ENCODE assay signal across 8 cellular contexts in genomic region chr22:36452473-36453265, GRCh38. TPM values are rescaled to one million over a fixed set of nuclear protein-coding genes. Genes with fewer than 3 reads are reported as not detected.
DNase-seq lines count a peak whose midpoint lies in the region; ATAC-seq and TF ChIP-seq lines count a peak whose summit lies in the region.

No MANE protein-coding gene starts in this region.

- H4K8ac ChIP-seq in mesenchymal stem cell (ENCODE audit: low read length) = no peak overlapping the region

- no peak overlapping the region for H3K4me2 ChIP-seq in mesenchymal stem cell (ENCODE audit: low read length, poor library complexity, severe bottlenecking)

- H3K4me1 Mint-ChIP-seq in activated naive CD4-positive, alpha-beta T cell treated with anti-CD3 and anti-CD28 coated beads, Interleukin-2, amount 50 U/mL, for 24 hours = peaks cover 50% of the 10 kb centered on the region
- peaks cover 41% of the 10 kb centered on the region for H3K4me1 Mint-ChIP-seq in activated T-helper 2 cell treated with anti-CD3 and anti-CD28 coated beads, Interferon-gamma antibody, Interleukin-2, Interleukin-4, amounts not matched to agents 10 μg/mL and 5 μg/mL and 100 μg/mL, durations not matched to agents 14 hours and 24 hours and 36 hours (ENCODE audit: low read depth)
- peaks cover 15% of the 10 kb centered on the region for H3K4me1 Mint-ChIP-seq in type B pancreatic cell (ENCODE audit: unreplicated experiment)

- no peak overlapping the region for H3K14ac ChIP-seq in mesenchymal stem cell (ENCODE audit: low read length in 2 of 2)

- WGBS in mesenchymal stem cell = 94% methylated on average over 7 of the region's 8 CpGs

- peak overlapping the region in 1 of 2 experiments; percentile 0 for H2BK12ac ChIP-seq in mesenchymal stem cell (ENCODE audit: low read length in 2 of 2)

- H3K9ac ChIP-seq in mesenchymal stem cell (ENCODE audit: low read length) = no peak overlapping the region

- no peak overlapping the region for H2BK15ac ChIP-seq in mesenchymal stem cell (ENCODE audit: low read depth, poor library complexity, severe bottlenecking)

- peak overlapping the region; percentile 27 for H2AK5ac ChIP-seq in mesenchymal stem cell (ENCODE audit: low read length, severe bottlenecking)

- DNase-seq in activated naive CD4-positive, alpha-beta T cell treated with anti-CD3 and anti-CD28 coated beads, Interleukin-2, amount 50 U/mL, for 16 hours = no peak
- DNase-seq in activated T-helper 2 cell treated with anti-CD3 and anti-CD28 coated beads, Interferon-gamma antibody, Interleukin-2, Interleukin-4, amounts not matched to agents 10 μg/mL and 5 μg/mL and 100 μg/mL, durations not matched to agents 14 hours and 24 hours and 36 hours (ENCODE audit: low spot score) = no peak
- DNase-seq in mesenchymal stem cell (no peak), type B pancreatic cell (ENCODE audit: extremely low spot score, unreplicated experiment) (no peak), NOMO-1 treated with DMSO at 0.1 percent for 48 hours (lab: John Stamatoyannopoulos, UW; ENCODE audit: unreplicated experiment) (no peak), DMS153 (lab: John Stamatoyannopoulos, UW) (no peak)

- no peaks in the 10 kb centered on the region for H3K27me3 Mint-ChIP-seq in activated naive CD4-positive, alpha-beta T cell treated with anti-CD3 and anti-CD28 coated beads, Interleukin-2, amount 50 U/mL, for 24 hours
- H3K27me3 Mint-ChIP-seq in activated T-helper 2 cell treated with anti-CD3 and anti-CD28 coated beads, Interferon-gamma antibody, Interleukin-2, Interleukin-4, amounts not matched to agents 10 μg/mL and 5 μg/mL and 100 μg/mL, durations not matched to agents 14 hours and 24 hours and 36 hours (ENCODE audit: low read depth) = no peaks in the 10 kb centered on the region
- no peaks in the 10 kb centered on the region for H3K27me3 Mint-ChIP-seq in type B pancreatic cell

- no peak overlapping the region for H3K4me3 ChIP-seq in mesenchymal stem cell (ENCODE audit: insufficient read depth in 1 of 2, low read depth in 1 of 2, low read length in 2 of 2)

- no peaks in the 10 kb centered on the region for H3K27me3 ChIP-seq in mesenchymal stem cell (ENCODE audit: control insufficient read depth in 1 of 2, insufficient read depth in 1 of 2, low read length in 2 of 2)

- peak overlapping the region; percentile 76 for H3K4me3 Mint-ChIP-seq in activated naive CD4-positive, alpha-beta T cell treated with anti-CD3 and anti-CD28 coated beads, Interleukin-2, amount 50 U/mL, for 24 hours
- peak overlapping the region; percentile 47 for H3K4me3 Mint-ChIP-seq in activated T-helper 2 cell treated with anti-CD3 and anti-CD28 coated beads, Interferon-gamma antibody, Interleukin-2, Interleukin-4, amounts not matched to agents 10 μg/mL and 5 μg/mL and 100 μg/mL, durations not matched to agents 14 hours and 24 hours and 36 hours (ENCODE audit: low read depth)
- H3K4me3 Mint-ChIP-seq in type B pancreatic cell = peak overlapping the region; percentile 71

- H2AFZ ChIP-seq in mesenchymal stem cell (ENCODE audit: low read depth, low read length) = no peak overlapping the region

- H3K4me1 ChIP-seq in mesenchymal stem cell (ENCODE audit: control insufficient read depth, insufficient read depth, low read depth, low read length) = peaks cover 35% of the 10 kb centered on the region

- no peak for TF ChIP-seq CTCF in type B pancreatic cell (conservative IDR thresholded peaks at IDR 0.05)

- H3K27ac ChIP-seq in mesenchymal stem cell (ENCODE audit: low read length, poor library complexity, severe bottlenecking) = no peak overlapping the region

- intact Hi-C loops in activated T-helper 2 cell treated with anti-CD3 and anti-CD28 coated beads, Interferon-gamma antibody, Interleukin-2, Interleukin-4, amounts not matched to agents 10 μg/mL and 5 μg/mL and 100 μg/mL, durations not matched to agents 14 hours and 24 hours and 36 hours (cut with micrococcal nuclease) = loop anchor here (5.0 kb wide), 2 partner anchors 45 to 120 kb away; no protein-coding TSS in a partner anchor

- peak overlapping the region in 1 of 2 experiments; percentile 29 for H3K18ac ChIP-seq in mesenchymal stem cell (ENCODE audit: low read depth in 1 of 2, low read length in 2 of 2)

- H3K9me3 ChIP-seq in mesenchymal stem cell (ENCODE audit: control insufficient read depth, low read length) = no peaks in the 10 kb centered on the region

- H3K9me3 Mint-ChIP-seq in activated naive CD4-positive, alpha-beta T cell treated with anti-CD3 and anti-CD28 coated beads, Interleukin-2, amount 50 U/mL, for 24 hours = no peaks in the 10 kb centered on the region
- H3K9me3 Mint-ChIP-seq in activated T-helper 2 cell treated with anti-CD3 and anti-CD28 coated beads, Interferon-gamma antibody, Interleukin-2, Interleukin-4, amounts not matched to agents 10 μg/mL and 5 μg/mL and 100 μg/mL, durations not matched to agents 14 hours and 24 hours and 36 hours = no peaks in the 10 kb centered on the region
- no peaks in the 10 kb centered on the region for H3K9me3 Mint-ChIP-seq in type B pancreatic cell

- H3K23ac ChIP-seq in mesenchymal stem cell (ENCODE audit: low read length in 2 of 2) = no peak overlapping the region

- H4K91ac ChIP-seq in mesenchymal stem cell (ENCODE audit: low read length) = peak overlapping the region; percentile 52

- H3K36me3 ChIP-seq in mesenchymal stem cell (ENCODE audit: control insufficient read depth in 1 of 2, insufficient read depth in 2 of 2, low read depth in 1 of 2, low read length in 2 of 2) = no peaks in the 10 kb centered on the region

- no peak for ATAC-seq in GM21526 (IDR thresholded peaks at IDR 0.05; ENCODE audit: low FRiP score, unreplicated experiment)

- no peak overlapping the region for H3K4ac ChIP-seq in mesenchymal stem cell (ENCODE audit: low read depth in 1 of 2, low read length in 2 of 2)

- peak overlapping the region; percentile 21 for H2BK120ac ChIP-seq in mesenchymal stem cell (ENCODE audit: low read depth, low read length)

- peak overlapping the region; percentile 96 for H3K27ac Mint-ChIP-seq in activated naive CD4-positive, alpha-beta T cell treated with anti-CD3 and anti-CD28 coated beads, Interleukin-2, amount 50 U/mL, for 24 hours
- peak overlapping the region; percentile 94 for H3K27ac Mint-ChIP-seq in activated T-helper 2 cell treated with anti-CD3 and anti-CD28 coated beads, Interferon-gamma antibody, Interleukin-2, Interleukin-4, amounts not matched to agents 10 μg/mL and 5 μg/mL and 100 μg/mL, durations not matched to agents 14 hours and 24 hours and 36 hours
- peak overlapping the region; percentile 93 for H3K27ac Mint-ChIP-seq in type B pancreatic cell

- H3K36me3 Mint-ChIP-seq in activated naive CD4-positive, alpha-beta T cell treated with anti-CD3 and anti-CD28 coated beads, Interleukin-2, amount 50 U/mL, for 24 hours = no peaks in the 10 kb centered on the region
- H3K36me3 Mint-ChIP-seq in activated T-helper 2 cell treated with anti-CD3 and anti-CD28 coated beads, Interferon-gamma antibody, Interleukin-2, Interleukin-4, amounts not matched to agents 10 μg/mL and 5 μg/mL and 100 μg/mL, durations not matched to agents 14 hours and 24 hours and 36 hours (ENCODE audit: low read depth) = no peaks in the 10 kb centered on the region
- H3K36me3 Mint-ChIP-seq in type B pancreatic cell = no peaks in the 10 kb centered on the region

- H3K79me1 ChIP-seq in mesenchymal stem cell (replicated peaks; ENCODE audit: low read length, poor library complexity, severe bottlenecking) = no peaks in the 10 kb centered on the region

- H2BK5ac ChIP-seq in mesenchymal stem cell (ENCODE audit: low read depth, low read length, poor library complexity, severe bottlenecking) = no peak overlapping the region

RNA-seq across cellular contexts. Expression of gene TXN2, which starts 28.8 kb away (rescaled TPM):
- total RNA-seq in activated T-helper 2 cell treated with anti-CD3 and anti-CD28 coated beads, Interferon-gamma antibody, Interleukin-2, Interleukin-4, amounts not matched to agents 10 μg/mL and 5 μg/mL and 100 μg/mL, durations not matched to agents 14 hours and 24 hours and 36 hours = 94.0 and 95.1 TPM in 2 replicates
- 66.7 TPM for polyA plus RNA-seq in mesenchymal stem cell (2013, experiment 1 of 2)
- polyA plus RNA-seq in mesenchymal stem cell (2013, experiment 2 of 2) = 65.6 TPM
- total RNA-seq in type B pancreatic cell (ENCODE audit: low replicate concordance) = 73.4 and 77.2 TPM in 2 replicates

RNA-seq across cellular contexts. Expression of gene FOXRED2, which starts 54.2 kb away (rescaled TPM):
- 17.6 and 21.0 TPM in 2 replicates for total RNA-seq in activated T-helper 2 cell treated with anti-CD3 and anti-CD28 coated beads, Interferon-gamma antibody, Interleukin-2, Interleukin-4, amounts not matched to agents 10 μg/mL and 5 μg/mL and 100 μg/mL, durations not matched to agents 14 hours and 24 hours and 36 hours
- 12.9 TPM for polyA plus RNA-seq in mesenchymal stem cell (2013, experiment 1 of 2)
- polyA plus RNA-seq in mesenchymal stem cell (2013, experiment 2 of 2) = 12.8 TPM
- 20.6 and 38.8 TPM in 2 replicates for total RNA-seq in type B pancreatic cell (ENCODE audit: low replicate concordance)
